Comparison of ENCODE assay signal across 18 cellular contexts in the genomic region with DNA sequence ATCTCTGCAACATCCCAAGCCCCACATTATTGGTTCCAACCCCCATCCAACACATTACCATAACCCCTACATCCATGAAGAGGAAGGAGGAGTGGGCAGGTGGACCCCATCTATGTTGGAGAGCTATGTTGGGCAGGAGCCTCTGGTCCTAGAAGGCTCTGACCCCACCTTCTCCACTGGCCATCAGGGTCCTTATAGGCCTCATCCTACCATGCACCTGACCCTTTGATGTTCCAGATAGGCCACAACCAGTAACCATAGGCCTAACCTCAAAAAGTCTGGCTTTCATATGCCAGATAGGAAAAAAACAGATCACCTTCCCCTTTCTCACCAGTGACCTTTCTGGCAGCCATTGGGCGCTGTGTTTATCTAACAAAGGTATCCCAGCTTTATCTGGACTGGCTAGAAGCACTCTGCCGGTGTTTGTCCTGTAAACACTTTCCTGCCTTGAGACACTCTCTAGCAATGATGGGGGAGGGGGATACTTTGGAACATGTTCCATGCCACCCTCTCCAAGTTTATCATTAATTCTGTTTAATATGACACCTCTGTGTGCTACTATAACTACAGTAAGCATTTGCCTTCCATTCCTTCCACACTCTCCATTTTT.
DNase-seq lines count a peak whose midpoint lies in the region; ATAC-seq and TF ChIP-seq lines count a peak whose summit lies in the region.
"Had no signal": no experiment of that assay in that cellular context is flagged by ENCODE, and none has a peak within 500 bp of the region (broad histone marks: within the 10 kb centered on the region; RNA-seq: fewer than 3 reads in every experiment).

No MANE protein-coding gene starts in this region.

- ATAC-seq in stimulated activated effector memory CD8-positive, alpha-beta T cell treated with anti-CD3 and anti-CD28 coated beads, Interleukin-12 subunit alpha, Interleukin-12 subunit beta, amount 100 ng/mL, for 72 hours, result peak; percentile 8
- ATAC-seq in HG03469 (IDR thresholded peaks at IDR 0.05; ENCODE audit: unreplicated experiment), result no peak
- ATAC-seq: Right ventricle myocardium inferior had no signal

- no peak overlapping the region for H3K27ac Mint-ChIP-seq in stimulated activated effector memory CD8-positive, alpha-beta T cell treated with anti-CD3 and anti-CD28 coated beads, Interleukin-12 subunit alpha, Interleukin-12 subunit beta, amount 100 ng/mL, for 72 hours
- H3K27ac Mint-ChIP-seq: CD4-positive, alpha-beta T cell had no signal

- no peaks in the 10 kb centered on the region for H3K36me3 Mint-ChIP-seq in stimulated activated effector memory CD8-positive, alpha-beta T cell treated with anti-CD3 and anti-CD28 coated beads, Interleukin-12 subunit alpha, Interleukin-12 subunit beta, amount 100 ng/mL, for 72 hours

- H3K4me1 ChIP-seq in esophagus muscularis mucosa, result no peaks in the 10 kb centered on the region
- H3K4me1 ChIP-seq: SJSA1 had no signal

- TF ChIP-seq CTCF in esophagus muscularis mucosa (IDR thresholded peaks at IDR 0.05), result no peak

- TF ChIP-seq POLR2A in esophagus muscularis mucosa (IDR thresholded peaks at IDR 0.05; ENCODE audit: low read depth), result no peak

- no peak overlapping the region for H3K27ac ChIP-seq in esophagus muscularis mucosa (replicated peaks in 1 of 4)
- H3K27ac ChIP-seq: GM23248, SJSA1 had no signal

- H3K27me3 ChIP-seq in esophagus muscularis mucosa, result no peaks in the 10 kb centered on the region
- H3K27me3 ChIP-seq: SJSA1 had no signal

- H3K9me3 Mint-ChIP-seq in stimulated activated effector memory CD8-positive, alpha-beta T cell treated with anti-CD3 and anti-CD28 coated beads, Interleukin-12 subunit alpha, Interleukin-12 subunit beta, amount 100 ng/mL, for 72 hours, result peaks cover 2% of the 10 kb centered on the region

- H3K36me3 ChIP-seq in esophagus muscularis mucosa, result no peaks in the 10 kb centered on the region
- H3K36me3 ChIP-seq: SJSA1 had no signal

- H3K9me3 ChIP-seq in esophagus muscularis mucosa, result peaks cover 0 to 5% (median 0%) of the 10 kb centered on the region in 4 donors
- H3K9me3 ChIP-seq: SJSA1 had no signal

- H3K4me3 Mint-ChIP-seq in stimulated activated effector memory CD8-positive, alpha-beta T cell treated with anti-CD3 and anti-CD28 coated beads, Interleukin-12 subunit alpha, Interleukin-12 subunit beta, amount 100 ng/mL, for 72 hours, result no peak overlapping the region
- H3K4me3 Mint-ChIP-seq: CD4-positive, alpha-beta T cell had no signal

- intact Hi-C loops in esophagus muscularis mucosa (cut with DNase I) (no loop called here), posterior cingulate gyrus (cut with DNase I) (no loop called here)

- H3K4me3 ChIP-seq in esophagus muscularis mucosa, result no peak overlapping the region
- H3K4me3 ChIP-seq: GM23248, SJSA1 had no signal

- DNase-seq in DMS53 treated with DMSO at 0.1 percent for 48 hours (lab: John Stamatoyannopoulos, UW; ENCODE audit: unreplicated experiment) (peak; percentile 80), NCI-H2029 treated with DMSO at 0.1 percent for 48 hours (lab: John Stamatoyannopoulos, UW) (peak; percentile 65), esophagus muscularis mucosa (ENCODE audit: extremely low spot score) (peak; percentile 75), posterior cingulate gyrus (no peak)
- no peak for DNase-seq in stimulated activated effector memory CD8-positive, alpha-beta T cell treated with anti-CD3 and anti-CD28 coated beads, Interleukin-12 subunit alpha, Interleukin-12 subunit beta, amount 100 ng/mL, for 72 hours (ENCODE audit: low spot score in 2 of 2)
- DNase-seq in activated CD4-positive, alpha-beta T cell treated with anti-CD3 and anti-CD28 coated beads, Interleukin-2, amount 50 U/mL, for 1 hour, result no peak
- DNase-seq: CD4-positive, alpha-beta T cell; COR-L47; DMS 273 treated with DMSO at 0.1 percent for 48 hours; GM23248; HCEC 1CT; Karpas-422; NCI-H1694; NCI-H524; NCI-H774 had no signal

- TF ChIP-seq EP300 in esophagus muscularis mucosa (IDR thresholded peaks at IDR 0.05), result no peak

- no peaks in the 10 kb centered on the region for H3K4me1 Mint-ChIP-seq in stimulated activated effector memory CD8-positive, alpha-beta T cell treated with anti-CD3 and anti-CD28 coated beads, Interleukin-12 subunit alpha, Interleukin-12 subunit beta, amount 100 ng/mL, for 72 hours

- whole genome bisulfite sequencing in esophagus muscularis mucosa, result 79% methylated on average over 2 of the region's 2 CpGs

Comparison
In these comparisons a context has a peak if more than half of its experiments do, and no peak if none do; other contexts are left out.
1. DNase-seq: peak in DMS53 treated with DMSO at 0.1 percent for 48 hours (single experiment), NCI-H2029 treated with DMSO at 0.1 percent for 48 hours (single experiment) and esophagus muscularis mucosa (single experiment); none in stimulated activated effector memory CD8-positive, alpha-beta T cell treated with anti-CD3 and anti-CD28 coated beads, Interleukin-12 subunit alpha, Interleukin-12 subunit beta, amount 100 ng/mL, for 72 hours (0 of 2), activated CD4-positive, alpha-beta T cell treated with anti-CD3 and anti-CD28 coated beads, Interleukin-2, amount 50 U/mL, for 1 hour (single experiment) and posterior cingulate gyrus (0 of 10).